Comparison of ENCODE assay signal across 10 cellular contexts in the genomic region with DNA sequence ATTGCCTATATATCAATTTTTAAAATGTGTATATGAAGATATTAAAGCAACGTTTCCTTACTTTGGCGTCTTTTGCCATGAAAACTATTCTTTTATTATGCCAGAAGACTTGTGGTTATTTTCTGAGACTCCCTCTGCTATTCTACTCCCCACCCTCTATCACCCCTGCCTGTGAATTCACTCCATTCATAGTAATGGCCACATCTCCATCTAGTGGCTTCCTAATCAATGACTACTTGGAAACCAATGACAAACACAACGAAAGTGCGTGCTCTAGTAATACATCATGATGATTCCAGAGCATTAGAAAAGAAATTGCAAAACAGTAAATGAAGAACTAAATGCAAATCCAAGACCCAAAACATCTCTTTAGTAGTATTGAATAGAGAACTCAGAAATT.
DNase-seq lines count a peak whose midpoint lies in the region; ATAC-seq and TF ChIP-seq lines count a peak whose summit lies in the region.
"Had no signal": no experiment of that assay in that cellular context is flagged by ENCODE, and none has a peak within 500 bp of the region (broad histone marks: within the 10 kb centered on the region; RNA-seq: fewer than 3 reads in every experiment).

No MANE protein-coding gene starts in this region.

- no peak overlapping the region for H3K4me3 ChIP-seq in ovary

- intact Hi-C loops in ovary (cut with DNase I) = no loop called here

- H3K9me3 Mint-ChIP-seq in progenitor cell of endocrine pancreas (ENCODE audit: low read depth) = no peaks in the 10 kb centered on the region
- no peaks in the 10 kb centered on the region for H3K9me3 Mint-ChIP-seq in activated T-cell treated with anti-CD3 and anti-CD28 coated beads, Interleukin-2, amount 50 U/mL, for 24 hours
- H3K9me3 Mint-ChIP-seq: activated naive CD4-positive, alpha-beta T cell treated with anti-CD3 and anti-CD28 coated beads, Interleukin-2, amount 50 U/mL, for 24 hours had no signal

- no peaks in the 10 kb centered on the region for H3K27me3 ChIP-seq in ovary

- H3K4me1 Mint-ChIP-seq in progenitor cell of endocrine pancreas (ENCODE audit: low read depth) = peaks cover 2% of the 10 kb centered on the region
- no peaks in the 10 kb centered on the region for H3K4me1 Mint-ChIP-seq in activated T-cell treated with anti-CD3 and anti-CD28 coated beads, Interleukin-2, amount 50 U/mL, for 24 hours (ENCODE audit: low read depth)
- H3K4me1 Mint-ChIP-seq: activated naive CD4-positive, alpha-beta T cell treated with anti-CD3 and anti-CD28 coated beads, Interleukin-2, amount 50 U/mL, for 24 hours; CD4-positive, CD25-positive, alpha-beta regulatory T cell had no signal

- TF ChIP-seq POLR2A in ovary (IDR thresholded peaks at IDR 0.05) = no peak

- no peak overlapping the region for H3K4me3 Mint-ChIP-seq in progenitor cell of endocrine pancreas (ENCODE audit: low read depth)
- no peak overlapping the region for H3K4me3 Mint-ChIP-seq in activated T-cell treated with anti-CD3 and anti-CD28 coated beads, Interleukin-2, amount 50 U/mL, for 24 hours
- H3K4me3 Mint-ChIP-seq: activated naive CD4-positive, alpha-beta T cell treated with anti-CD3 and anti-CD28 coated beads, Interleukin-2, amount 50 U/mL, for 24 hours; CD4-positive, CD25-positive, alpha-beta regulatory T cell had no signal

- WGBS in ovary, 3 donors = 59 to 79% (median 75%) methylated on average over 4 of the region's 4 CpGs

- peak; percentile 47 for DNase-seq in NCI-H2227 (lab: John Stamatoyannopoulos, UW; ENCODE audit: unreplicated experiment)
- no peak for DNase-seq in NCI-H2227 treated with DMSO at 0.1 percent for 48 hours (lab: John Stamatoyannopoulos, UW)
- DNase-seq in OCI-M2 (lab: John Stamatoyannopoulos, UW; ENCODE audit: unreplicated experiment) = peak; percentile 17
- DNase-seq in fibroblast of gingiva (ENCODE audit: low read depth) = peak; percentile 65
- no peak for DNase-seq in progenitor cell of endocrine pancreas (ENCODE audit: low spot score, unreplicated experiment)
- no peak for DNase-seq in ovary
- DNase-seq in activated T-cell treated with anti-CD3 and anti-CD28 coated beads, Interleukin-2, amount 50 U/mL, for 24 hours = no peak
- DNase-seq: CD4-positive, CD25-positive, alpha-beta regulatory T cell had no signal

- no peaks in the 10 kb centered on the region for H3K9me3 ChIP-seq in ovary

- peak; percentile 85 for ATAC-seq in HG03432 (IDR thresholded peaks at IDR 0.05; ENCODE audit: unreplicated experiment)

- no peaks in the 10 kb centered on the region for H3K27me3 Mint-ChIP-seq in progenitor cell of endocrine pancreas
- H3K27me3 Mint-ChIP-seq in activated T-cell treated with anti-CD3 and anti-CD28 coated beads, Interleukin-2, amount 50 U/mL, for 24 hours = no peaks in the 10 kb centered on the region
- H3K27me3 Mint-ChIP-seq: activated naive CD4-positive, alpha-beta T cell treated with anti-CD3 and anti-CD28 coated beads, Interleukin-2, amount 50 U/mL, for 24 hours; CD4-positive, CD25-positive, alpha-beta regulatory T cell had no signal

- no peak overlapping the region for H3K27ac Mint-ChIP-seq in progenitor cell of endocrine pancreas
- no peak overlapping the region for H3K27ac Mint-ChIP-seq in activated T-cell treated with anti-CD3 and anti-CD28 coated beads, Interleukin-2, amount 50 U/mL, for 24 hours
- H3K27ac Mint-ChIP-seq: activated naive CD4-positive, alpha-beta T cell treated with anti-CD3 and anti-CD28 coated beads, Interleukin-2, amount 50 U/mL, for 24 hours; CD4-positive, CD25-positive, alpha-beta regulatory T cell had no signal

- H3K27ac ChIP-seq in ovary = no peak overlapping the region

- H3K36me3 Mint-ChIP-seq in progenitor cell of endocrine pancreas (ENCODE audit: insufficient read depth) = no peaks in the 10 kb centered on the region
- no peaks in the 10 kb centered on the region for H3K36me3 Mint-ChIP-seq in activated T-cell treated with anti-CD3 and anti-CD28 coated beads, Interleukin-2, amount 50 U/mL, for 24 hours (ENCODE audit: low read depth)
- H3K36me3 Mint-ChIP-seq: activated naive CD4-positive, alpha-beta T cell treated with anti-CD3 and anti-CD28 coated beads, Interleukin-2, amount 50 U/mL, for 24 hours; CD4-positive, CD25-positive, alpha-beta regulatory T cell had no signal

- no peaks in the 10 kb centered on the region for H3K4me1 ChIP-seq in ovary (ENCODE audit: insufficient read depth)

- TF ChIP-seq EP300 in ovary (IDR thresholded peaks at IDR 0.05) = no peak

- H3K36me3 ChIP-seq in ovary = no peaks in the 10 kb centered on the region

- TF ChIP-seq CTCF in progenitor cell of endocrine pancreas (IDR thresholded peaks at IDR 0.05; ENCODE audit: unreplicated experiment) (peak; percentile 58), ovary (IDR thresholded peaks at IDR 0.05) (no peak)

Comparison
In these comparisons a context has a peak if more than half of its experiments do, and no peak if none do; other contexts are left out.
1. DNase-seq: peak in NCI-H2227 (single experiment), OCI-M2 (single experiment) and fibroblast of gingiva (single experiment); none in NCI-H2227 treated with DMSO at 0.1 percent for 48 hours (single experiment), progenitor cell of endocrine pancreas (single experiment), ovary (0 of 5) and activated T-cell treated with anti-CD3 and anti-CD28 coated beads, Interleukin-2, amount 50 U/mL, for 24 hours (single experiment).